ENCODE assay signal across 27 cellular contexts in the genomic region with DNA sequence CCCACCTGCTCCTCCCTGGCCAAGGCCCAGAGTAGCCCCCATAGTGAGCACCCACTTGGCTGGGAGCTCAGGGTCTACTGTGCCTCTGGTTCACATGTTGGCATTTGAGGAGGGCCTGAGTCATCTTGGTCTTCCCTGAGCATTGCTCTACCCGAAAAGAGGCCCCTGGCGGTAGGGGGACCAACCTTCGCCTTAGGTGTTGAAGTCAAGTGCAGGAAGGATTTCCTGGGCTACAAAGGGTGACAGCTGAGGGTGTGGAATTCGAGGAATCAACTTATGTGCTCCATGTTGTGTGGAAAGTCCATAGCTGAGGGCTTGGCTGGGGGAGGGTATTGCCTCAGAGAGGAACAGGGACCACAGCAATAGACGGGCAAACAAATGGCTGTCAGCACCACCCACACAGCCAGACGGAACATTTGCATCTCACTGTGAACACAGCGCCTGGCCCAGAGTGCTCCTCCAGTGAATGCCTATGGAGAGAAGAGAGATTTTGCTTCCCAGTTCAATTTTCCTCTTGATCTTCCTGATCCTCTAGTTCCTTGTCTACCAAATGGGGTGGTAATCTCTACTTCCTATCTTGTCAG. TPM values are rescaled to one million over a fixed set of nuclear protein-coding genes. Genes with fewer than 3 reads are reported as not detected.
DNase-seq lines count a peak whose midpoint lies in the region; ATAC-seq, FAIRE-seq and TF ChIP-seq lines count a peak whose summit lies in the region.
"Had no signal": no experiment of that assay in that cellular context is flagged by ENCODE, and none has a peak within 500 bp of the region (broad histone marks: within the 10 kb centered on the region; RNA-seq: fewer than 3 reads in every experiment).

No MANE protein-coding gene starts in this region.

- 22% methylated on average over 7 of the region's 7 CpGs for WGBS in mesenchymal stem cell

- H3K4me2 ChIP-seq in keratinocyte (ENCODE audit: control insufficient read depth, extremely low read depth, insufficient read depth, low read depth, low read length), result no peak overlapping the region
- no peak overlapping the region for H3K4me2 ChIP-seq in mesenchymal stem cell (ENCODE audit: low read length, poor library complexity, severe bottlenecking)
- H3K4me2 ChIP-seq: smooth muscle cell had no signal

- POLR2A ChIA-PET in WTC11 (lab: Charles Lee), result interaction anchor here (0.8 kb wide), 1 partner anchor 11 kb away, joined by 3 read pairs; no protein-coding TSS in a partner anchor
- POLR2A ChIA-PET in CD8-positive, alpha-beta T cell (lab: Charles Lee), result no interaction called here

- no peak overlapping the region for H2BK15ac ChIP-seq in mesenchymal stem cell (ENCODE audit: low read depth, poor library complexity, severe bottlenecking)

- no peak overlapping the region for H4K91ac ChIP-seq in mesenchymal stem cell (ENCODE audit: low read length)

- TF ChIP-seq CTCF in WTC11 (IDR thresholded peaks at IDR 0.05), result no peak
- peak in 2 of 3 experiments; percentile 5 to 38 for TF ChIP-seq CTCF in keratinocyte (optimal IDR thresholded peaks at IDR 0.05 in 1 of 3, IDR thresholded peaks at IDR 0.05 in 1 of 3, conservative IDR thresholded peaks at IDR 0.05 in 1 of 3; ENCODE audit: extremely low read depth in 1 of 3, insufficient read depth in 2 of 3, low read length in 3 of 3)
- TF ChIP-seq CTCF in CD8-positive, alpha-beta T cell (IDR thresholded peaks at IDR 0.05), result no peak

- intact Hi-C loops in CD8-positive, alpha-beta T cell (cut with DNase I, micrococcal nuclease), result no loop called here
- intact Hi-C loops in activated CD4-positive, alpha-beta T cell treated with anti-CD3 and anti-CD28 coated beads, Interleukin-2, amount 10 ng/mL, durations not matched to agents 24 days and 14 days (cut with micrococcal nuclease), result no loop called here

- dilution Hi-C loops in keratinocyte (cut with MboI; ENCODE audit: extremely low pct_ligation_motif_present, low sequenced_read_pairs), result no loop called here

- no peak overlapping the region for H3K4me3 Mint-ChIP-seq in stimulated activated naive CD8-positive, alpha-beta T cell treated with anti-CD3 and anti-CD28 coated beads, Interleukin-15, amount 100 ng/mL, for 72 hours
- no peak overlapping the region for H3K4me3 Mint-ChIP-seq in WTC11
- no peak overlapping the region for H3K4me3 Mint-ChIP-seq in CD8-positive, alpha-beta T cell
- H3K4me3 Mint-ChIP-seq in activated CD4-positive, alpha-beta T cell treated with anti-CD3 and anti-CD28 coated beads, Interleukin-2, amount 10 ng/mL, durations not matched to agents 24 days and 14 days, result no peak overlapping the region
- H3K4me3 Mint-ChIP-seq: activated T-cell treated with anti-CD3 and anti-CD28 coated beads, Interleukin-2, amount 50 U/mL, for 72 hours; CD4-positive, alpha-beta memory T cell; central memory CD8-positive, alpha-beta T cell; effector memory CD8-positive, alpha-beta T cell; nephron progenitor cell had no signal

- no peak overlapping the region for H2AFZ ChIP-seq in keratinocyte (ENCODE audit: control insufficient read depth, low read length)
- no peak overlapping the region for H2AFZ ChIP-seq in mesenchymal stem cell (ENCODE audit: low read depth, low read length)

- H2AK5ac ChIP-seq in mesenchymal stem cell (ENCODE audit: low read length, severe bottlenecking), result no peak overlapping the region

- no peaks in the 10 kb centered on the region for H3K79me2 ChIP-seq in keratinocyte (ENCODE audit: control insufficient read depth, insufficient read depth, low read length)

- H3K9ac ChIP-seq in keratinocyte (ENCODE audit: control insufficient read depth, extremely low read depth, insufficient read depth, low read length), result no peak overlapping the region
- H3K9ac ChIP-seq in mesenchymal stem cell (ENCODE audit: low read length), result no peak overlapping the region

- H4K8ac ChIP-seq in mesenchymal stem cell (ENCODE audit: low read length), result no peak overlapping the region

- peaks cover 72% of the 10 kb centered on the region for H3K27me3 Mint-ChIP-seq in stimulated activated naive CD8-positive, alpha-beta T cell treated with anti-CD3 and anti-CD28 coated beads, Interleukin-15, amount 100 ng/mL, for 72 hours
- H3K27me3 Mint-ChIP-seq in WTC11 (ENCODE audit: low read depth), result peaks cover 4% of the 10 kb centered on the region; the same call in 1 of the 2 replicates
- peaks cover 64% of the 10 kb centered on the region for H3K27me3 Mint-ChIP-seq in CD8-positive, alpha-beta T cell (ENCODE audit: low read depth)
- H3K27me3 Mint-ChIP-seq in activated CD4-positive, alpha-beta T cell treated with anti-CD3 and anti-CD28 coated beads, Interleukin-2, amount 10 ng/mL, durations not matched to agents 24 days and 14 days, result peaks cover 39% of the 10 kb centered on the region

- CTCF ChIA-PET in WTC11 (lab: Charles Lee), result interaction anchor here (0.8 to 3.1 kb wide), 8 partner anchors 10 to 304 kb away, joined by 3 to 25 read pairs (median 4); a partner anchor contains a TSS
- CTCF ChIA-PET in CD8-positive, alpha-beta T cell (lab: Charles Lee), result no interaction called here

- H3K23ac ChIP-seq in mesenchymal stem cell (ENCODE audit: low read length in 2 of 2), result no peak overlapping the region

- peak overlapping the region in 1 of 2 donors; percentile 65 for H3K27ac Mint-ChIP-seq in stimulated activated naive CD8-positive, alpha-beta T cell treated with anti-CD3 and anti-CD28 coated beads, Interleukin-15, amount 100 ng/mL, for 72 hours
- H3K27ac Mint-ChIP-seq in WTC11, result no peak overlapping the region
- no peak overlapping the region for H3K27ac Mint-ChIP-seq in CD8-positive, alpha-beta T cell
- H3K27ac Mint-ChIP-seq in activated CD4-positive, alpha-beta T cell treated with anti-CD3 and anti-CD28 coated beads, Interleukin-2, amount 10 ng/mL, durations not matched to agents 24 days and 14 days, result no peak overlapping the region
- H3K27ac Mint-ChIP-seq: activated T-cell treated with anti-CD3 and anti-CD28 coated beads, Interleukin-2, amount 50 U/mL, for 72 hours; CD4-positive, alpha-beta memory T cell; effector memory CD8-positive, alpha-beta T cell; nephron progenitor cell had no signal

- H3K79me1 ChIP-seq in mesenchymal stem cell (replicated peaks; ENCODE audit: low read length, poor library complexity, severe bottlenecking), result no peaks in the 10 kb centered on the region

- no peaks in the 10 kb centered on the region for H4K20me1 ChIP-seq in keratinocyte (ENCODE audit: control insufficient read depth, extremely low read depth, insufficient read depth, low read length)

- no peaks in the 10 kb centered on the region for H3K9me1 ChIP-seq in keratinocyte (ENCODE audit: control insufficient read depth, extremely low read depth, insufficient read depth, low read length)

- H3K27ac ChIP-seq in keratinocyte (ENCODE audit: control insufficient read depth, insufficient read depth, low read length) (no peak overlapping the region), mesenchymal stem cell (ENCODE audit: low read length, poor library complexity, severe bottlenecking) (no peak overlapping the region)
- H3K27ac ChIP-seq in CD8-positive, alpha-beta T cell (ENCODE audit: low read depth, low read length), result no peak overlapping the region
- H3K27ac ChIP-seq: lower lobe of right lung, pancreas, stomach had no signal

- FAIRE-seq in keratinocyte (lab: Jason Lieb, UNC), result no peak
- FAIRE-seq: pancreas had no signal

- ATAC-seq in stimulated activated naive CD8-positive, alpha-beta T cell treated with anti-CD3 and anti-CD28 coated beads, Interleukin-15, Interleukin-2, amounts not matched to agents 100 U/mL and 50 U/mL, for 24 hours, result no peak
- ATAC-seq in stimulated activated naive CD8-positive, alpha-beta T cell treated with anti-CD3 and anti-CD28 coated beads, Interleukin-15, amount 100 ng/mL, for 72 hours, result no peak
- ATAC-seq in WTC11, result peak; percentile 79
- no peak for ATAC-seq in CD8-positive, alpha-beta T cell
- ATAC-seq: activated T-cell treated with anti-CD3 and anti-CD28 coated beads, Interleukin-2, amount 50 U/mL, for 72 hours; effector memory CD8-positive, alpha-beta T cell; esophagus mucosa; lower lobe of right lung; pancreas had no signal

- peaks cover 5 to 14% of the 10 kb centered on the region in 2 donors for H3K9me3 Mint-ChIP-seq in stimulated activated naive CD8-positive, alpha-beta T cell treated with anti-CD3 and anti-CD28 coated beads, Interleukin-15, amount 100 ng/mL, for 72 hours
- H3K9me3 Mint-ChIP-seq in WTC11, result peaks cover 11% of the 10 kb centered on the region
- H3K9me3 Mint-ChIP-seq in CD8-positive, alpha-beta T cell, result peaks cover 3% of the 10 kb centered on the region
- no peaks in the 10 kb centered on the region for H3K9me3 Mint-ChIP-seq in activated CD4-positive, alpha-beta T cell treated with anti-CD3 and anti-CD28 coated beads, Interleukin-2, amount 10 ng/mL, durations not matched to agents 24 days and 14 days

- no peaks in the 10 kb centered on the region for H3K36me3 Mint-ChIP-seq in WTC11
- no peaks in the 10 kb centered on the region for H3K36me3 Mint-ChIP-seq in CD8-positive, alpha-beta T cell
- no peaks in the 10 kb centered on the region for H3K36me3 Mint-ChIP-seq in activated CD4-positive, alpha-beta T cell treated with anti-CD3 and anti-CD28 coated beads, Interleukin-2, amount 10 ng/mL, durations not matched to agents 24 days and 14 days (ENCODE audit: low read depth)

- H2BK120ac ChIP-seq in mesenchymal stem cell (ENCODE audit: low read depth, low read length), result no peak overlapping the region

- peak overlapping the region in 1 of 2 experiments; percentile 29 for H2BK12ac ChIP-seq in mesenchymal stem cell (ENCODE audit: low read length in 2 of 2)

- H3K36me3 ChIP-seq in keratinocyte (ENCODE audit: control insufficient read depth in 2 of 2, extremely low read depth in 1 of 2, insufficient read depth in 2 of 2, low read length in 2 of 2) (no peaks in the 10 kb centered on the region), mesenchymal stem cell (ENCODE audit: control insufficient read depth in 1 of 2, insufficient read depth in 2 of 2, low read depth in 1 of 2, low read length in 2 of 2) (no peaks in the 10 kb centered on the region)
- no peaks in the 10 kb centered on the region for H3K36me3 ChIP-seq in CD8-positive, alpha-beta T cell (ENCODE audit: insufficient read depth, low read length)
- H3K36me3 ChIP-seq: lower lobe of right lung, pancreas, stomach had no signal

- H3K9me3 ChIP-seq in keratinocyte (ENCODE audit: control insufficient read depth, low read depth, low read length) (peaks cover 2% of the 10 kb centered on the region), mesenchymal stem cell (ENCODE audit: control insufficient read depth, low read length) (peaks cover 13% of the 10 kb centered on the region)
- H3K9me3 ChIP-seq in CD8-positive, alpha-beta T cell (ENCODE audit: low read length), result no peaks in the 10 kb centered on the region
- H3K9me3 ChIP-seq: lower lobe of right lung, pancreas had no signal

- H3K27me3 ChIP-seq in keratinocyte (ENCODE audit: control insufficient read depth, extremely low read depth, insufficient read depth, low read length), result peaks cover 60% of the 10 kb centered on the region
- H3K27me3 ChIP-seq in CD8-positive, alpha-beta T cell (ENCODE audit: insufficient read depth, low read length), result no peaks in the 10 kb centered on the region
- peaks cover 70 to 94% of the 10 kb centered on the region in 2 experiments for H3K27me3 ChIP-seq in mesenchymal stem cell (ENCODE audit: control insufficient read depth in 1 of 2, insufficient read depth in 1 of 2, low read length in 2 of 2)

- H3K14ac ChIP-seq in mesenchymal stem cell (ENCODE audit: low read length in 2 of 2), result peak overlapping the region in 1 of 2 experiments; percentile 41

- H3K4me3 ChIP-seq in keratinocyte (ENCODE audit: control insufficient read depth in 2 of 3, extremely low read depth in 1 of 3, insufficient read depth in 2 of 3, low read depth in 1 of 3, low read length in 3 of 3) (no peak overlapping the region), mesenchymal stem cell (ENCODE audit: insufficient read depth in 1 of 2, low read depth in 1 of 2, low read length in 2 of 2) (no peak overlapping the region)
- H3K4me3 ChIP-seq in CD8-positive, alpha-beta T cell (ENCODE audit: low read depth, low read length), result no peak overlapping the region
- H3K4me3 ChIP-seq: lower lobe of right lung, pancreas, smooth muscle cell, stomach had no signal

- H3K4me1 Mint-ChIP-seq in stimulated activated naive CD8-positive, alpha-beta T cell treated with anti-CD3 and anti-CD28 coated beads, Interleukin-15, amount 100 ng/mL, for 72 hours, result peaks cover 11% of the 10 kb centered on the region
- peaks cover 31% of the 10 kb centered on the region for H3K4me1 Mint-ChIP-seq in WTC11
- no peaks in the 10 kb centered on the region for H3K4me1 Mint-ChIP-seq in CD8-positive, alpha-beta T cell (ENCODE audit: low read depth)
- no peaks in the 10 kb centered on the region for H3K4me1 Mint-ChIP-seq in activated CD4-positive, alpha-beta T cell treated with anti-CD3 and anti-CD28 coated beads, Interleukin-2, amount 10 ng/mL, durations not matched to agents 24 days and 14 days
- H3K4me1 Mint-ChIP-seq: central memory CD8-positive, alpha-beta T cell had no signal

- DNase-seq in stimulated activated naive CD8-positive, alpha-beta T cell treated with anti-CD3 and anti-CD28 coated beads, Interleukin-15, Interleukin-2, amounts not matched to agents 100 U/mL and 50 U/mL, for 24 hours, result peak; percentile 12
- DNase-seq in stimulated activated naive CD8-positive, alpha-beta T cell treated with anti-CD3 and anti-CD28 coated beads, Interleukin-15, amount 100 ng/mL, for 72 hours, result no peak
- DNase-seq in WTC11 (ENCODE audit: low spot score), result peak; percentile 37
- no peak for DNase-seq in keratinocyte (ENCODE audit: low read depth, low spot score)
- DNase-seq in CD8-positive, alpha-beta T cell, result no peak
- no peak for DNase-seq in activated CD4-positive, alpha-beta T cell treated with anti-CD3 and anti-CD28 coated beads, Interleukin-2, amount 10 ng/mL, durations not matched to agents 24 days and 14 days
- DNase-seq in mesenchymal stem cell, result no peak
- DNase-seq in stimulated activated CD4-positive, alpha-beta T cell treated with anti-CD3 and anti-CD28 coated beads, Interleukin-4, amount 100 ng/mL, for 24 hours, result no peak
- DNase-seq: activated CD4-positive, alpha-beta T cell treated with anti-CD3 and anti-CD28 coated beads, Interleukin-2, amount 50 U/mL, for 1 hour; activated T-cell treated with anti-CD3 and anti-CD28 coated beads, Interleukin-2, amount 50 U/mL, for 72 hours; AML-193; CD4-positive, alpha-beta memory T cell; effector memory CD8-positive, alpha-beta T cell; EL; kidney glomerular epithelial cell; lower lobe of right lung; NCI-H1092 treated with DMSO at 0.1 percent for 48 hours; NCI-H187; NCI-H82; nephron progenitor cell; pancreas; stomach; SW 1271; T-helper 9 cell had no signal

- no peak overlapping the region for H3K4ac ChIP-seq in mesenchymal stem cell (ENCODE audit: low read depth in 1 of 2, low read length in 2 of 2)

- H2BK5ac ChIP-seq in mesenchymal stem cell (ENCODE audit: low read depth, low read length, poor library complexity, severe bottlenecking), result no peak overlapping the region

- H3K4me1 ChIP-seq in keratinocyte (ENCODE audit: control insufficient read depth, extremely low read depth, insufficient read depth, low read length), result peaks cover 20% of the 10 kb centered on the region
- no peaks in the 10 kb centered on the region for H3K4me1 ChIP-seq in CD8-positive, alpha-beta T cell (ENCODE audit: insufficient read depth, low read length)
- no peaks in the 10 kb centered on the region for H3K4me1 ChIP-seq in mesenchymal stem cell (ENCODE audit: control insufficient read depth, insufficient read depth, low read depth, low read length)
- H3K4me1 ChIP-seq: lower lobe of right lung, pancreas, stomach had no signal

- H3K18ac ChIP-seq in mesenchymal stem cell (ENCODE audit: low read depth in 1 of 2, low read length in 2 of 2), result no peak overlapping the region

RNA-seq across cellular contexts. Expression of a gene that starts 35.6 kb away (rescaled TPM):
- total RNA-seq in WTC11 (2021), result 11.3 to 12.4 TPM (median 12.1 TPM) in 3 replicates
- 0.97 to 3.1 TPM (median 1.7 TPM) in 3 replicates for polyA plus RNA-seq in keratinocyte
- polyA plus RNA-seq in keratinocyte (2011; ENCODE audit: low read depth), result 0.35 TPM
- 0.52 and 1.4 TPM in 2 replicates for polyA plus RNA-seq in keratinocyte (2011; cell fraction: cytosol; rRNA removed)
- polyA plus RNA-seq in keratinocyte (2011; cell fraction: nucleus; rRNA removed), result 1.4 and 2.8 TPM in 2 replicates
- 0.78 and 5.4 TPM in 2 replicates for polyA plus RNA-seq in keratinocyte (2012; ENCODE audit: low replicate concordance)
- 0.96 to 3.8 TPM (median 2.2 TPM) in 3 replicates for polyA minus RNA-seq in keratinocyte
- 1.9 TPM for polyA minus RNA-seq in keratinocyte (2011; cell fraction: cytosol; rRNA and poly(A)+ RNA removed)
- polyA minus RNA-seq in keratinocyte (2011; cell fraction: nucleus; rRNA and poly(A)+ RNA removed), result 1.4 and 2.5 TPM in 2 replicates
- under 1 TPM; 0.25 to 0.73 TPM for total RNA-seq in CD8-positive, alpha-beta T cell
- total RNA-seq in activated CD4-positive, alpha-beta T cell treated with anti-CD3 and anti-CD28 coated beads, Interleukin-2, amount 10 ng/mL, durations not matched to agents 24 days and 14 days, result 0.33 TPM in 1 of 2 replicates, not detected in the other
- 12.1 TPM for polyA plus RNA-seq in mesenchymal stem cell (2013, experiment 1 of 2)
- polyA plus RNA-seq in mesenchymal stem cell (2013, experiment 2 of 2), result 11.7 TPM
- polyA plus RNA-seq: CD4-positive, alpha-beta memory T cell had no signal

RNA-seq across cellular contexts. Expression of a gene that starts 44.8 kb away (rescaled TPM):
- total RNA-seq in WTC11 (2021), result 350 to 375 TPM (median 362 TPM) in 3 replicates
- polyA plus RNA-seq in keratinocyte, result 286 to 500 TPM (median 395 TPM) in 3 replicates
- 64.7 TPM for polyA plus RNA-seq in keratinocyte (2011; ENCODE audit: low read depth)
- 292 and 405 TPM in 2 replicates for polyA plus RNA-seq in keratinocyte (2011; cell fraction: cytosol; rRNA removed)
- polyA plus RNA-seq in keratinocyte (2011; cell fraction: nucleus; rRNA removed), result 226 and 261 TPM in 2 replicates
- polyA plus RNA-seq in keratinocyte (2012; ENCODE audit: low replicate concordance), result 214 and 335 TPM in 2 replicates
- polyA minus RNA-seq in keratinocyte, result 298 to 579 TPM (median 485 TPM) in 3 replicates
- polyA minus RNA-seq in keratinocyte (2011; cell fraction: cytosol; rRNA and poly(A)+ RNA removed), result 149 TPM
- polyA minus RNA-seq in keratinocyte (2011; cell fraction: nucleus; rRNA and poly(A)+ RNA removed), result 51.4 and 112 TPM in 2 replicates
- 10 to 100 TPM; 26.3 to 27.0 TPM for total RNA-seq in CD8-positive, alpha-beta T cell
- 440 and 448 TPM in 2 replicates for total RNA-seq in activated CD4-positive, alpha-beta T cell treated with anti-CD3 and anti-CD28 coated beads, Interleukin-2, amount 10 ng/mL, durations not matched to agents 24 days and 14 days
- 104 TPM for polyA plus RNA-seq in mesenchymal stem cell (2013, experiment 1 of 2)
- polyA plus RNA-seq in mesenchymal stem cell (2013, experiment 2 of 2), result 105 TPM

Comparison
In these comparisons a context has a peak if more than half of its experiments do, and no peak if none do; other contexts are left out.
1. DNase-seq: peak in stimulated activated naive CD8-positive, alpha-beta T cell treated with anti-CD3 and anti-CD28 coated beads, Interleukin-15, Interleukin-2, amounts not matched to agents 100 U/mL and 50 U/mL, for 24 hours (single experiment) and WTC11 (single experiment); none in stimulated activated naive CD8-positive, alpha-beta T cell treated with anti-CD3 and anti-CD28 coated beads, Interleukin-15, amount 100 ng/mL, for 72 hours (0 of 2), keratinocyte (single experiment), CD8-positive, alpha-beta T cell (0 of 7), activated CD4-positive, alpha-beta T cell treated with anti-CD3 and anti-CD28 coated beads, Interleukin-2, amount 10 ng/mL, durations not matched to agents 24 days and 14 days (single experiment), mesenchymal stem cell (single experiment) and stimulated activated CD4-positive, alpha-beta T cell treated with anti-CD3 and anti-CD28 coated beads, Interleukin-4, amount 100 ng/mL, for 24 hours (single experiment).
2. CTCF ChIP-seq: peak in keratinocyte (2 of 3); none in WTC11 (single experiment) and CD8-positive, alpha-beta T cell (single experiment).
3. RNA of a gene that starts 44.8 kb away (total RNA-seq): 440 to 448 TPM in activated CD4-positive, alpha-beta T cell treated with anti-CD3 and anti-CD28 coated beads, Interleukin-2, amount 10 ng/mL, durations not matched to agents 24 days and 14 days and 350 to 375 TPM in WTC11; 26.3 to 27.0 TPM in CD8-positive, alpha-beta T cell; every median in the first group is over 10 times any median in the second.